ENCODE assay signal across 26 cellular contexts in genomic region chr3:141793476-141794260, GRCh38. TPM values are rescaled to one million over a fixed set of nuclear protein-coding genes. Genes with fewer than 3 reads are reported as not detected.
DNase-seq lines count a peak whose midpoint lies in the region; ATAC-seq, FAIRE-seq and TF ChIP-seq lines count a peak whose summit lies in the region.
"Had no signal": no experiment of that assay in that cellular context is flagged by ENCODE, and none has a peak within 500 bp of the region (broad histone marks: within the 10 kb centered on the region; RNA-seq: fewer than 3 reads in every experiment).

No MANE protein-coding gene starts in this region.

- no peak overlapping the region for H2AFZ ChIP-seq in HepG2 (ENCODE audit: low read length)

- no peak for ATAC-seq in activated naive CD4-positive, alpha-beta T cell treated with anti-CD3 and anti-CD28 coated beads, Interleukin-2, amount 50 U/mL, for 72 hours
- peak; percentile 59 for ATAC-seq in WTC11
- ATAC-seq in stimulated activated effector memory CD8-positive, alpha-beta T cell treated with anti-CD3 and anti-CD28 coated beads, Interleukin-12 subunit alpha, Interleukin-12 subunit beta, amount 100 ng/mL, for 72 hours = no peak
- no peak for ATAC-seq in HepG2
- ATAC-seq: activated CD8-positive, alpha-beta memory T cell treated with anti-CD3 and anti-CD28 coated beads, Interleukin-2, amount 10 ng/mL, durations not matched to agents 7 days and 5 days; stimulated activated naive CD8-positive, alpha-beta T cell treated with anti-CD3 and anti-CD28 coated beads, Interleukin-15, Interleukin-2, amounts not matched to agents 100 U/mL and 50 U/mL, for 24 hours had no signal

- H3K36me3 ChIP-seq in iPS DF 6.9 (ENCODE audit: control insufficient read depth, insufficient read depth, low read length) (no peaks in the 10 kb centered on the region), HepG2 (replicated peaks in 1 of 2; ENCODE audit: control insufficient read depth in 1 of 2, insufficient read depth in 2 of 2, low read length in 2 of 2) (no peaks in the 10 kb centered on the region), Peyer's patch (no peaks in the 10 kb centered on the region)

- intact Hi-C loops in HepG2 (cut with micrococcal nuclease; ENCODE audit: unreplicated experiment) = no loop called here

- H3K4me3 ChIP-seq in iPS DF 6.9 (ENCODE audit: low read length) (no peak overlapping the region), HepG2 (replicated peaks in 1 of 3; ENCODE audit: insufficient read depth in 1 of 3, low read depth in 2 of 3, low read length in 3 of 3) (no peak overlapping the region), Peyer's patch (no peak overlapping the region)

- H3K27me3 ChIP-seq in iPS DF 6.9 (ENCODE audit: control insufficient read depth, insufficient read depth, low read length) (no peaks in the 10 kb centered on the region; the same call in 1 of the 2 replicates), HepG2 (ENCODE audit: control insufficient read depth in 1 of 2, insufficient read depth in 2 of 2, low read length in 2 of 2) (peaks cover 0 to 9% of the 10 kb centered on the region in 2 experiments; a peak in 2 of 5 replicates), Peyer's patch (no peaks in the 10 kb centered on the region)

- H3K36me3 Mint-ChIP-seq in activated naive CD4-positive, alpha-beta T cell treated with anti-CD3 and anti-CD28 coated beads, Interleukin-2, amount 50 U/mL, for 72 hours = peaks cover 4 to 8% of the 10 kb centered on the region in 2 donors
- no peaks in the 10 kb centered on the region for H3K36me3 Mint-ChIP-seq in activated naive CD4-positive, alpha-beta T cell treated with anti-CD3 and anti-CD28 coated beads, Interleukin-2, amount 10 ng/mL, durations not matched to agents 7 days and 5 days
- no peaks in the 10 kb centered on the region for H3K36me3 Mint-ChIP-seq in WTC11
- H3K36me3 Mint-ChIP-seq in stimulated activated effector memory CD8-positive, alpha-beta T cell treated with anti-CD3 and anti-CD28 coated beads, Interleukin-12 subunit alpha, Interleukin-12 subunit beta, amount 100 ng/mL, for 72 hours = peaks cover 8% of the 10 kb centered on the region
- H3K36me3 Mint-ChIP-seq: activated CD8-positive, alpha-beta memory T cell treated with anti-CD3 and anti-CD28 coated beads, Interleukin-2, amount 10 ng/mL, durations not matched to agents 7 days and 5 days had no signal

- DNase-seq in activated naive CD4-positive, alpha-beta T cell treated with anti-CD3 and anti-CD28 coated beads, Interleukin-2, amount 50 U/mL, for 72 hours (ENCODE audit: low spot score in 2 of 2) = no peak
- DNase-seq in activated naive CD4-positive, alpha-beta T cell treated with anti-CD3 and anti-CD28 coated beads, Interleukin-2, amount 10 ng/mL, durations not matched to agents 7 days and 5 days = no peak
- peak; percentile 80 for DNase-seq in WTC11 (ENCODE audit: low spot score)
- DNase-seq in iPS DF 6.9 (ENCODE audit: low read depth, low spot score) = peak; percentile 50
- no peak for DNase-seq in stimulated activated effector memory CD8-positive, alpha-beta T cell treated with anti-CD3 and anti-CD28 coated beads, Interleukin-12 subunit alpha, Interleukin-12 subunit beta, amount 100 ng/mL, for 72 hours (ENCODE audit: low spot score in 2 of 2)
- no peak for DNase-seq in HepG2 (ENCODE audit: low spot score)
- DNase-seq in AG08395 (ENCODE audit: low spot score) = no peak
- DNase-seq in Peyer's patch = no peak
- DNase-seq: activated B cell treated with CpG ODN at 0.5 μM for 24 hours; activated CD8-positive, alpha-beta memory T cell treated with anti-CD3 and anti-CD28 coated beads, Interleukin-2, amount 10 ng/mL, durations not matched to agents 7 days and 5 days; activated gamma-delta T cell; cortex of kidney; DMS79 treated with DMSO at 0.1 percent for 48 hours; HFFc6; NCI-H146; NCI-H345; stimulated activated naive CD8-positive, alpha-beta T cell treated with anti-CD3 and anti-CD28 coated beads, Interleukin-15, Interleukin-2, amounts not matched to agents 100 U/mL and 50 U/mL, for 24 hours; T-helper 1 cell; trophoblast cell had no signal

- in situ Hi-C loops in HepG2 (cut with HindIII; ENCODE audit: extremely low pct_ligation_motif_present, low pct_unique_long_range_greater_than_20kb) = no loop called here

- peaks cover 48% of the 10 kb centered on the region for H3K4me1 Mint-ChIP-seq in activated naive CD4-positive, alpha-beta T cell treated with anti-CD3 and anti-CD28 coated beads, Interleukin-2, amount 10 ng/mL, durations not matched to agents 7 days and 5 days
- peaks cover 25% of the 10 kb centered on the region for H3K4me1 Mint-ChIP-seq in WTC11
- H3K4me1 Mint-ChIP-seq in stimulated activated effector memory CD8-positive, alpha-beta T cell treated with anti-CD3 and anti-CD28 coated beads, Interleukin-12 subunit alpha, Interleukin-12 subunit beta, amount 100 ng/mL, for 72 hours = peaks cover 45% of the 10 kb centered on the region

- no peaks in the 10 kb centered on the region for H3K27me3 Mint-ChIP-seq in activated naive CD4-positive, alpha-beta T cell treated with anti-CD3 and anti-CD28 coated beads, Interleukin-2, amount 10 ng/mL, durations not matched to agents 7 days and 5 days
- peaks cover 32% of the 10 kb centered on the region for H3K27me3 Mint-ChIP-seq in WTC11 (ENCODE audit: low read depth)
- H3K27me3 Mint-ChIP-seq: activated B cell treated with CpG ODN at 0.5 μM for 24 hours; activated CD8-positive, alpha-beta memory T cell treated with anti-CD3 and anti-CD28 coated beads, Interleukin-2, amount 10 ng/mL, durations not matched to agents 7 days and 5 days had no signal

- TF ChIP-seq RAD21 in HepG2 (CRISPR knock-in tag; IDR thresholded peaks at IDR 0.05) = no peak

- H3K9ac ChIP-seq in HepG2 (ENCODE audit: insufficient read depth, low read depth, low read length) = no peak overlapping the region

- H3K79me2 ChIP-seq in HepG2 (ENCODE audit: insufficient read depth, low read length) = no peaks in the 10 kb centered on the region

- TF ChIP-seq EP300 in HepG2 (IDR thresholded peaks at IDR 0.05; ENCODE audit: low read depth in 2 of 2, low read length in 2 of 2) = no peak
- TF ChIP-seq EP300 in HepG2 (CRISPR knock-in tag; IDR thresholded peaks at IDR 0.05; ENCODE audit: borderline replicate concordance) = no peak

- H3K27ac ChIP-seq in iPS DF 6.9 (ENCODE audit: low read length) (no peak overlapping the region), HepG2 (ENCODE audit: extremely low read length, insufficient read depth, low read length) (no peak overlapping the region), Peyer's patch (no peak overlapping the region)

- peak; percentile 25; the same call in 1 of the 2 replicates for TF ChIP-seq CTCF in WTC11 (IDR thresholded peaks at IDR 0.05)
- TF ChIP-seq CTCF in HepG2 (CRISPR knock-in tag; IDR thresholded peaks at IDR 0.05) = no peak
- TF ChIP-seq CTCF in Peyer's patch (IDR thresholded peaks at IDR 0.05) = no peak

- POLR2A ChIA-PET in WTC11 (lab: Charles Lee) = interaction anchor here (1.2 kb wide), 1 partner anchor 82 kb away, joined by 4 read pairs; no protein-coding TSS in a partner anchor
- POLR2A ChIA-PET in HepG2 (lab: Yijun Ruan, JAX) = no interaction called here

- WGBS in iPS DF 6.9 (ENCODE audit: insufficient coverage, insufficient read length) = no CpG with 5 or more reads among the region's 8 CpGs
- 13% methylated on average over 5 of the region's 8 CpGs for WGBS in HepG2 (ENCODE audit: low lambda C conversion rate)

- H3K9me3 ChIP-seq in iPS DF 6.9 (ENCODE audit: control insufficient read depth, insufficient read depth, low read length) (no peaks in the 10 kb centered on the region), HepG2 (ENCODE audit: low read length) (no peaks in the 10 kb centered on the region), Peyer's patch (no peaks in the 10 kb centered on the region)

- no TSS peak for BruUV-seq in HepG2 (replicated peaks; lab: Mats Ljungman, UMichigan)

- H4K20me1 ChIP-seq in HepG2 (ENCODE audit: insufficient read depth, low read length) = no peaks in the 10 kb centered on the region

- CTCF ChIA-PET in activated naive CD4-positive, alpha-beta T cell treated with anti-CD3 and anti-CD28 coated beads, Interleukin-2, amount 10 ng/mL, durations not matched to agents 7 days and 5 days (lab: Charles Lee) = no interaction called here
- CTCF ChIA-PET in WTC11 (lab: Charles Lee) = interaction anchor here (0.5 to 2.5 kb wide), 27 partner anchors 10 to 486 kb away, joined by 3 to 19 read pairs (median 4); partner anchors contain the start of genes ATP1B3 and GRK7
- CTCF ChIA-PET in HepG2 (lab: Yijun Ruan, JAX; ENCODE audit: low intra/inter-chr PET ratio, low total read pairs) = no interaction called here

- H3K4me2 ChIP-seq in HepG2 (ENCODE audit: low read depth, low read length) = no peak overlapping the region

- TF ChIP-seq POLR2A in HepG2 (IDR thresholded peaks at IDR 0.05; ENCODE audit: insufficient read depth in 1 of 2, low read depth in 2 of 2, low read length in 2 of 2) (no peak), Peyer's patch (IDR thresholded peaks at IDR 0.05) (no peak)

- peak overlapping the region; percentile 17 to 62 for H3K27ac Mint-ChIP-seq in activated naive CD4-positive, alpha-beta T cell treated with anti-CD3 and anti-CD28 coated beads, Interleukin-2, amount 50 U/mL, for 72 hours
- no peak overlapping the region for H3K27ac Mint-ChIP-seq in activated naive CD4-positive, alpha-beta T cell treated with anti-CD3 and anti-CD28 coated beads, Interleukin-2, amount 10 ng/mL, durations not matched to agents 7 days and 5 days
- H3K27ac Mint-ChIP-seq in WTC11 = no peak overlapping the region
- peak overlapping the region; percentile 98 for H3K27ac Mint-ChIP-seq in stimulated activated effector memory CD8-positive, alpha-beta T cell treated with anti-CD3 and anti-CD28 coated beads, Interleukin-12 subunit alpha, Interleukin-12 subunit beta, amount 100 ng/mL, for 72 hours
- H3K27ac Mint-ChIP-seq: activated B cell treated with CpG ODN at 0.5 μM for 24 hours; activated CD8-positive, alpha-beta memory T cell treated with anti-CD3 and anti-CD28 coated beads, Interleukin-2, amount 10 ng/mL, durations not matched to agents 7 days and 5 days; HFFc6 had no signal

- H3K4me3 Mint-ChIP-seq in activated naive CD4-positive, alpha-beta T cell treated with anti-CD3 and anti-CD28 coated beads, Interleukin-2, amount 10 ng/mL, durations not matched to agents 7 days and 5 days = no peak overlapping the region
- H3K4me3 Mint-ChIP-seq in WTC11 = no peak overlapping the region
- no peak overlapping the region for H3K4me3 Mint-ChIP-seq in stimulated activated effector memory CD8-positive, alpha-beta T cell treated with anti-CD3 and anti-CD28 coated beads, Interleukin-12 subunit alpha, Interleukin-12 subunit beta, amount 100 ng/mL, for 72 hours
- H3K4me3 Mint-ChIP-seq: activated B cell treated with CpG ODN at 0.5 μM for 24 hours; activated CD8-positive, alpha-beta memory T cell treated with anti-CD3 and anti-CD28 coated beads, Interleukin-2, amount 10 ng/mL, durations not matched to agents 7 days and 5 days; HFFc6; neural crest cell had no signal

- H3K4me1 ChIP-seq in iPS DF 6.9 (ENCODE audit: control insufficient read depth, insufficient read depth, low read length) (peaks cover 10% of the 10 kb centered on the region), HepG2 (ENCODE audit: insufficient read depth, low read length) (peaks cover 32% of the 10 kb centered on the region), Peyer's patch (peaks cover 0 to 24% (median 14%) of the 10 kb centered on the region in 4 donors)

- FAIRE-seq in HepG2 (lab: Jason Lieb, UNC) = no peak
- FAIRE-seq: A204.1, astrocyte, keratinocyte had no signal

- peaks cover 0 to 13% of the 10 kb centered on the region in 2 donors for H3K9me3 Mint-ChIP-seq in activated naive CD4-positive, alpha-beta T cell treated with anti-CD3 and anti-CD28 coated beads, Interleukin-2, amount 50 U/mL, for 72 hours
- no peaks in the 10 kb centered on the region for H3K9me3 Mint-ChIP-seq in activated naive CD4-positive, alpha-beta T cell treated with anti-CD3 and anti-CD28 coated beads, Interleukin-2, amount 10 ng/mL, durations not matched to agents 7 days and 5 days
- peaks cover 5% of the 10 kb centered on the region for H3K9me3 Mint-ChIP-seq in WTC11
- H3K9me3 Mint-ChIP-seq in stimulated activated effector memory CD8-positive, alpha-beta T cell treated with anti-CD3 and anti-CD28 coated beads, Interleukin-12 subunit alpha, Interleukin-12 subunit beta, amount 100 ng/mL, for 72 hours = no peaks in the 10 kb centered on the region
- H3K9me3 Mint-ChIP-seq: activated B cell treated with CpG ODN at 0.5 μM for 24 hours, HFFc6, neural crest cell had no signal

RNA-seq across cellular contexts. Expression of gene GRK7, which starts 30.5 kb away (rescaled TPM):
- not detected for total RNA-seq in activated naive CD4-positive, alpha-beta T cell treated with anti-CD3 and anti-CD28 coated beads, Interleukin-2, amount 50 U/mL, for 72 hours
- total RNA-seq in WTC11 (2021) (not detected in 3 replicates), HepG2 (2016; rRNA removed; fragmentation: Illumina TruSeq; extraction: Trizol) (not detected in 2 replicates), Peyer's patch (not detected)
- total RNA-seq in HepG2 (2016; cell fraction: cytosol; rRNA removed; fragmentation: Illumina TruSeq; extraction: Trizol; ENCODE audit: low read depth) = not detected in 2 replicates
- total RNA-seq in HepG2 (2016; cell fraction: insoluble cytoplasmic fraction; rRNA removed; fragmentation: Illumina TruSeq; extraction: Trizol) = not detected in 2 replicates
- total RNA-seq in HepG2 (2016; cell fraction: membrane; rRNA removed; fragmentation: Illumina TruSeq; extraction: Trizol) = not detected in 2 replicates
- total RNA-seq in HepG2 (2016; cell fraction: nucleus; rRNA removed; fragmentation: Illumina TruSeq; extraction: Trizol) = not detected in 2 replicates
- not detected in 2 replicates for polyA plus RNA-seq in HepG2 (2011; rRNA removed)
- polyA plus RNA-seq in HepG2 (2011; cell fraction: cytosol; rRNA removed) = not detected in 2 replicates
- not detected in 2 replicates for polyA plus RNA-seq in HepG2 (2011; cell fraction: nucleus; rRNA removed)
- polyA plus RNA-seq in HepG2 (2012) = not detected in 2 replicates
- not detected in 2 replicates for polyA plus RNA-seq in HepG2 (2016; cell fraction: cytosol; fragmentation: Illumina TruSeq; extraction: Trizol; ENCODE audit: low read depth)
- not detected in 2 replicates for polyA plus RNA-seq in HepG2 (2016; cell fraction: insoluble cytoplasmic fraction; fragmentation: Illumina TruSeq; extraction: Trizol; ENCODE audit: low read depth)
- not detected in 2 replicates for polyA plus RNA-seq in HepG2 (2016; cell fraction: membrane; fragmentation: Illumina TruSeq; extraction: Trizol; ENCODE audit: low read depth)
- polyA plus RNA-seq in HepG2 (2016; cell fraction: nucleus; fragmentation: Illumina TruSeq; extraction: Trizol; ENCODE audit: insufficient read depth, low read depth) = not detected in 2 replicates
- 0.05 TPM in 1 of 2 replicates, not detected in the other for polyA minus RNA-seq in HepG2 (2011; rRNA and poly(A)+ RNA removed; ENCODE audit: low replicate concordance)
- polyA minus RNA-seq in HepG2 (2011; cell fraction: cytosol; rRNA and poly(A)+ RNA removed) = not detected in 2 replicates
- not detected in 2 replicates for polyA minus RNA-seq in HepG2 (2011; cell fraction: nucleus; rRNA and poly(A)+ RNA removed)
- total RNA-seq: activated B cell treated with CpG ODN at 0.5 μM for 24 hours; activated CD8-positive, alpha-beta memory T cell treated with anti-CD3 and anti-CD28 coated beads, Interleukin-2, amount 10 ng/mL, durations not matched to agents 7 days and 5 days; astrocyte; epithelial cell of proximal tubule; glomerular endothelial cell; HFFc6; HT1080; neural crest cell had no signal
- polyA plus RNA-seq: keratinocyte had no signal

RNA-seq across cellular contexts. Expression of gene RNF7, which starts 55.6 kb away (rescaled TPM):
- 10 to 100 TPM; 50.8 to 76.9 TPM for total RNA-seq in activated naive CD4-positive, alpha-beta T cell treated with anti-CD3 and anti-CD28 coated beads, Interleukin-2, amount 50 U/mL, for 72 hours
- total RNA-seq in WTC11 (2021) (129 to 136 TPM (median 133 TPM) in 3 replicates), HepG2 (2016; rRNA removed; fragmentation: Illumina TruSeq; extraction: Trizol) (94.7 and 102 TPM in 2 replicates), Peyer's patch (10 to 100 TPM; 40.1 to 72.0 (median 42.5) TPM)
- 237 and 254 TPM in 2 replicates for total RNA-seq in HepG2 (2016; cell fraction: cytosol; rRNA removed; fragmentation: Illumina TruSeq; extraction: Trizol; ENCODE audit: low read depth)
- 97.5 and 99.9 TPM in 2 replicates for total RNA-seq in HepG2 (2016; cell fraction: insoluble cytoplasmic fraction; rRNA removed; fragmentation: Illumina TruSeq; extraction: Trizol)
- total RNA-seq in HepG2 (2016; cell fraction: membrane; rRNA removed; fragmentation: Illumina TruSeq; extraction: Trizol) = 254 and 267 TPM in 2 replicates
- 38.0 and 46.0 TPM in 2 replicates for total RNA-seq in HepG2 (2016; cell fraction: nucleus; rRNA removed; fragmentation: Illumina TruSeq; extraction: Trizol)
- polyA plus RNA-seq in HepG2 (2011; rRNA removed) = 51.6 and 66.4 TPM in 2 replicates
- polyA plus RNA-seq in HepG2 (2011; cell fraction: cytosol; rRNA removed) = 79.3 and 107 TPM in 2 replicates
- polyA plus RNA-seq in HepG2 (2011; cell fraction: nucleus; rRNA removed) = 10.7 and 18.5 TPM in 2 replicates
- 84.0 and 95.6 TPM in 2 replicates for polyA plus RNA-seq in HepG2 (2012)
- 355 and 363 TPM in 2 replicates for polyA plus RNA-seq in HepG2 (2016; cell fraction: cytosol; fragmentation: Illumina TruSeq; extraction: Trizol; ENCODE audit: low read depth)
- 109 and 111 TPM in 2 replicates for polyA plus RNA-seq in HepG2 (2016; cell fraction: insoluble cytoplasmic fraction; fragmentation: Illumina TruSeq; extraction: Trizol; ENCODE audit: low read depth)
- 266 and 280 TPM in 2 replicates for polyA plus RNA-seq in HepG2 (2016; cell fraction: membrane; fragmentation: Illumina TruSeq; extraction: Trizol; ENCODE audit: low read depth)
- 65.3 and 74.1 TPM in 2 replicates for polyA plus RNA-seq in HepG2 (2016; cell fraction: nucleus; fragmentation: Illumina TruSeq; extraction: Trizol; ENCODE audit: insufficient read depth, low read depth)
- polyA minus RNA-seq in HepG2 (2011; rRNA and poly(A)+ RNA removed; ENCODE audit: low replicate concordance) = 16.0 and 16.9 TPM in 2 replicates
- polyA minus RNA-seq in HepG2 (2011; cell fraction: cytosol; rRNA and poly(A)+ RNA removed) = 12.8 and 20.9 TPM in 2 replicates
- 13.5 and 25.4 TPM in 2 replicates for polyA minus RNA-seq in HepG2 (2011; cell fraction: nucleus; rRNA and poly(A)+ RNA removed)

Comparison
In these comparisons a context has a peak if more than half of its experiments do, and no peak if none do; other contexts are left out.
1. H3K27ac Mint-ChIP-seq: peak in activated naive CD4-positive, alpha-beta T cell treated with anti-CD3 and anti-CD28 coated beads, Interleukin-2, amount 50 U/mL, for 72 hours (2 of 2) and stimulated activated effector memory CD8-positive, alpha-beta T cell treated with anti-CD3 and anti-CD28 coated beads, Interleukin-12 subunit alpha, Interleukin-12 subunit beta, amount 100 ng/mL, for 72 hours (single experiment); none in activated naive CD4-positive, alpha-beta T cell treated with anti-CD3 and anti-CD28 coated beads, Interleukin-2, amount 10 ng/mL, durations not matched to agents 7 days and 5 days (single experiment) and WTC11 (single experiment).
2. DNase-seq: peak in WTC11 (single experiment) and iPS DF 6.9 (single experiment); none in activated naive CD4-positive, alpha-beta T cell treated with anti-CD3 and anti-CD28 coated beads, Interleukin-2, amount 50 U/mL, for 72 hours (0 of 2), activated naive CD4-positive, alpha-beta T cell treated with anti-CD3 and anti-CD28 coated beads, Interleukin-2, amount 10 ng/mL, durations not matched to agents 7 days and 5 days (single experiment), stimulated activated effector memory CD8-positive, alpha-beta T cell treated with anti-CD3 and anti-CD28 coated beads, Interleukin-12 subunit alpha, Interleukin-12 subunit beta, amount 100 ng/mL, for 72 hours (0 of 2), HepG2 (single experiment), AG08395 (single experiment) and Peyer's patch (0 of 3).